Comparison of ENCODE assay signal across 21 cellular contexts in genomic region chr7:137507096-137507495, GRCh38.
DNase-seq lines count a peak whose midpoint lies in the region; ATAC-seq, FAIRE-seq and TF ChIP-seq lines count a peak whose summit lies in the region.
"Had no signal": no experiment of that assay in that cellular context is flagged by ENCODE, and none has a peak within 500 bp of the region (broad histone marks: within the 10 kb centered on the region; RNA-seq: fewer than 3 reads in every experiment).

No MANE protein-coding gene starts in this region.

- no peak overlapping the region; a peak in 1 of 4 replicates for H4K8ac ChIP-seq in IMR-90 (ENCODE audit: low read depth in 2 of 2, low read length in 2 of 2)

- 100% methylated on average over 1 of the region's 2 CpGs; no CpG with 5 or more reads in 1 of the 2 experiments for WGBS in IMR-90 (ENCODE audit: extremely low coverage in 2 of 2, insufficient read length in 1 of 2), 2 experiments

- no peak for TF ChIP-seq RAD21 in IMR-90 (IDR thresholded peaks at IDR 0.05; ENCODE audit: low read length)

- H3K36me3 Mint-ChIP-seq in activated CD4-positive, alpha-beta T cell treated with anti-CD3 and anti-CD28 coated beads, Interleukin-2, amount 10 ng/mL, durations not matched to agents 24 days and 14 days (ENCODE audit: low read depth): no peaks in the 10 kb centered on the region
- H3K36me3 Mint-ChIP-seq: CD4-positive, CD25-positive, alpha-beta regulatory T cell; CD8-positive, alpha-beta T cell had no signal

- no peak overlapping the region for H3K4me3 ChIP-seq in IMR-90 (ENCODE audit: insufficient read depth, low read depth, low read length)
- no peak overlapping the region for H3K4me3 ChIP-seq in fibroblast of the aortic adventitia (ENCODE audit: low read depth, low read length)
- H3K4me3 ChIP-seq: BLaER1, GM23338 had no signal

- 0 out of 3 replicates have a peak overlapping the region, but pooled peaks have one; percentile 73 for H2BK15ac ChIP-seq in IMR-90 (ENCODE audit: low read depth, low read length)

- POLR2A ChIA-PET in IMR-90 (lab: Charles Lee; ENCODE audit: unreplicated experiment): no interaction called here

- dilution Hi-C loops in IMR-90 (cut with HindIII; ENCODE audit: low sequenced_read_pairs, unreplicated experiment): no loop called here

- no peaks in the 10 kb centered on the region for H4K20me1 ChIP-seq in IMR-90 (ENCODE audit: insufficient read depth, low read length)
- H4K20me1 ChIP-seq: BLaER1 had no signal

- TF ChIP-seq POLR2A in IMR-90 (IDR thresholded peaks at IDR 0.05; ENCODE audit: low read depth, low read length) (no peak), GM12891 (IDR thresholded peaks at IDR 0.05; ENCODE audit: low read depth, low read length) (no peak)

- H3K79me1 ChIP-seq in IMR-90 (ENCODE audit: low read depth in 1 of 2, low read length in 2 of 2): peaks cover 0 to 11% of the 10 kb centered on the region in 2 experiments; a peak in 1 of 4 replicates

- H2AK5ac ChIP-seq in IMR-90 (ENCODE audit: low read depth, low read length): no peak overlapping the region

- no peaks in the 10 kb centered on the region for H3K4me1 Mint-ChIP-seq in activated CD4-positive, alpha-beta T cell treated with anti-CD3 and anti-CD28 coated beads, Interleukin-2, amount 10 ng/mL, durations not matched to agents 24 days and 14 days
- H3K4me1 Mint-ChIP-seq: B cell; CD4-positive, CD25-positive, alpha-beta regulatory T cell had no signal

- H3K14ac ChIP-seq in IMR-90 (replicated peaks; ENCODE audit: low read depth, low read length): no peak overlapping the region

- H3K9me3 ChIP-seq in IMR-90 (ENCODE audit: control insufficient read depth, insufficient read depth, low read length): no peaks in the 10 kb centered on the region
- H3K9me3 ChIP-seq: BLaER1, Caco-2 had no signal

- no peak overlapping the region for H3K23ac ChIP-seq in IMR-90 (ENCODE audit: low read depth, low read length)

- H3K9me3 Mint-ChIP-seq in activated CD4-positive, alpha-beta T cell treated with anti-CD3 and anti-CD28 coated beads, Interleukin-2, amount 10 ng/mL, durations not matched to agents 24 days and 14 days: no peaks in the 10 kb centered on the region
- H3K9me3 Mint-ChIP-seq: CD8-positive, alpha-beta T cell; GM23338; H9 had no signal

- H4K5ac ChIP-seq in IMR-90 (ENCODE audit: low read depth, low read length): peak overlapping the region; percentile 42; the same call in 1 of the 2 replicates

- H2BK120ac ChIP-seq in IMR-90 (ENCODE audit: low read depth, low read length): 0 out of 2 replicates have a peak overlapping the region, but pooled peaks have one; percentile 5

- no peak overlapping the region for H3K56ac ChIP-seq in IMR-90 (ENCODE audit: extremely low read depth, insufficient read depth, low read length)

- no peak overlapping the region for H2BK5ac ChIP-seq in IMR-90 (ENCODE audit: low read depth, low read length, poor library complexity, severe bottlenecking)

- H3K27me3 ChIP-seq in IMR-90 (ENCODE audit: control insufficient read depth, insufficient read depth, low read length): no peaks in the 10 kb centered on the region
- H3K27me3 ChIP-seq: BLaER1 had no signal

- no peak overlapping the region for H3K27ac ChIP-seq in IMR-90 (ENCODE audit: insufficient read depth, low read length)
- H3K27ac ChIP-seq: 22Rv1, BLaER1, C4-2B had no signal

- H3K4ac ChIP-seq in IMR-90 (ENCODE audit: low read depth, low read length): peak overlapping the region; percentile 36; the same call in 1 of the 2 replicates

- no peak overlapping the region for H2AFZ ChIP-seq in IMR-90 (replicated peaks; ENCODE audit: low read length, poor library complexity)
- H2AFZ ChIP-seq: GM23338 had no signal

- DNase-seq in IMR-90: no peak
- DNase-seq in fibroblast of the aortic adventitia (ENCODE audit: low read depth): peak; percentile 34
- no peak for DNase-seq in NCI-H1436 treated with DMSO at 0.1 percent for 48 hours (lab: John Stamatoyannopoulos, UW)
- DNase-seq in activated CD4-positive, alpha-beta T cell treated with anti-CD3 and anti-CD28 coated beads, Interleukin-2, amount 10 ng/mL, durations not matched to agents 24 days and 14 days: no peak
- DNase-seq in GM12891 (ENCODE audit: insufficient read length, low spot score): no peak
- DNase-seq: Caco-2; CD4-positive, CD25-positive, alpha-beta regulatory T cell; CD8-positive, alpha-beta T cell; DMS153; DND-41; H9 had no signal

- in situ Hi-C loops in IMR-90 (cut with MboI; ENCODE audit: low sequenced_read_pairs): no loop called here

- BruUV-seq in IMR-90 (replicated peaks; lab: Mats Ljungman, UMichigan): no TSS peak

- H3K9ac ChIP-seq in IMR-90 (ENCODE audit: low read depth, low read length): no peak overlapping the region
- H3K9ac ChIP-seq: BLaER1 had no signal

- TF ChIP-seq CTCF in IMR-90 (conservative IDR thresholded peaks at IDR 0.05; ENCODE audit: low read depth, low read length) (no peak), fibroblast of the aortic adventitia (IDR thresholded peaks at IDR 0.05; ENCODE audit: insufficient read depth, low read length) (no peak)

- ATAC-seq in IMR-90 (ENCODE audit: low read depth) (no peak), SK-N-SH treated with all-trans-retinoic acid at 6 μM for 48 hours (no peak)
- ATAC-seq: CD8-positive, alpha-beta T cell; GM23338; HCT116 had no signal

- no peaks in the 10 kb centered on the region for H3K27me3 Mint-ChIP-seq in activated CD4-positive, alpha-beta T cell treated with anti-CD3 and anti-CD28 coated beads, Interleukin-2, amount 10 ng/mL, durations not matched to agents 24 days and 14 days
- H3K27me3 Mint-ChIP-seq: B cell; CD4-positive, CD25-positive, alpha-beta regulatory T cell had no signal

- FAIRE-seq in GM12891 (lab: Jason Lieb, UNC): no peak
- FAIRE-seq: A204.1, G401.6, GM18507 had no signal

- no peak overlapping the region for H3K4me2 ChIP-seq in IMR-90 (ENCODE audit: low read depth, low read length)
- H3K4me2 ChIP-seq: BLaER1, GM23338 had no signal

- no peaks in the 10 kb centered on the region for H3K36me3 ChIP-seq in IMR-90 (ENCODE audit: control insufficient read depth, insufficient read depth, low read length)
- H3K36me3 ChIP-seq: BLaER1 had no signal

- H2BK20ac ChIP-seq in IMR-90 (ENCODE audit: low read depth, low read length): peak overlapping the region; percentile 75; the same call in 1 of the 2 replicates

- no peak overlapping the region for H3K18ac ChIP-seq in IMR-90 (ENCODE audit: low read depth, low read length)

- H3K9me1 ChIP-seq in IMR-90 (ENCODE audit: insufficient read depth, low read length): peaks cover 4% of the 10 kb centered on the region; the same call in 1 of the 2 replicates

- peak overlapping the region; percentile 19; the same call in 1 of the 2 replicates for H4K91ac ChIP-seq in IMR-90 (ENCODE audit: insufficient read depth, low read depth, low read length)

- H3K4me1 ChIP-seq in IMR-90 (ENCODE audit: control insufficient read depth, insufficient read depth, low read length): peaks cover 9% of the 10 kb centered on the region; the same call in 1 of the 2 replicates
- H3K4me1 ChIP-seq: BLaER1 had no signal

- CTCF ChIA-PET in IMR-90 (lab: Yijun Ruan, JAX): no interaction called here

- intact Hi-C loops in IMR-90 (cut with micrococcal nuclease): no loop called here
- intact Hi-C loops in activated CD4-positive, alpha-beta T cell treated with anti-CD3 and anti-CD28 coated beads, Interleukin-2, amount 10 ng/mL, durations not matched to agents 24 days and 14 days (cut with micrococcal nuclease): no loop called here

- H3K4me3 Mint-ChIP-seq in activated CD4-positive, alpha-beta T cell treated with anti-CD3 and anti-CD28 coated beads, Interleukin-2, amount 10 ng/mL, durations not matched to agents 24 days and 14 days: no peak overlapping the region
- H3K4me3 Mint-ChIP-seq: B cell; CD4-positive, CD25-positive, alpha-beta regulatory T cell; CD8-positive, alpha-beta T cell; GM23338; H9 had no signal

- no peak overlapping the region for H3K27ac Mint-ChIP-seq in activated CD4-positive, alpha-beta T cell treated with anti-CD3 and anti-CD28 coated beads, Interleukin-2, amount 10 ng/mL, durations not matched to agents 24 days and 14 days
- H3K27ac Mint-ChIP-seq: B cell; CD4-positive, CD25-positive, alpha-beta regulatory T cell; CD8-positive, alpha-beta T cell; GM23338; H9 had no signal

- H2AK9ac ChIP-seq in IMR-90 (replicated peaks; ENCODE audit: low read depth, low read length, poor library complexity): no peak overlapping the region

TF ChIP-seq in IMR-90, 13 proteins besides CTCF, POLR2A, EP300 and RAD21 (continues in another document):
- TF ChIP-seq CEBPB (IDR thresholded peaks at IDR 0.05; ENCODE audit: low read depth, low read length): no peak
- TF ChIP-seq CHD1 (IDR thresholded peaks at IDR 0.05; ENCODE audit: low read depth, low read length): no peak
- no peak for TF ChIP-seq SMC3 (IDR thresholded peaks at IDR 0.05; ENCODE audit: low read depth, low read length)
- TF ChIP-seq MAFK (IDR thresholded peaks at IDR 0.05; ENCODE audit: low read depth, low read length): no peak

TF ChIP-seq in SK-N-SH treated with all-trans-retinoic acid at 6 μM for 48 hours, 23 proteins besides CTCF, POLR2A, EP300 and RAD21 (continues in another document):
- no peak for TF ChIP-seq TOX (CRISPR knock-in tag; IDR thresholded peaks at IDR 0.05; ENCODE audit: borderline replicate concordance)

TF ChIP-seq in GM12891, 5 proteins besides CTCF, POLR2A, EP300 and RAD21:
- TF ChIP-seq POU2F2 (IDR thresholded peaks at IDR 0.05; ENCODE audit: low read depth, low read length) (no peak), TAF1 (IDR thresholded peaks at IDR 0.05; ENCODE audit: low read depth, low read length) (no peak), POLR2AphosphoS5 (IDR thresholded peaks at IDR 0.05; ENCODE audit: low read depth, low read length) (no peak), SPI1 (IDR thresholded peaks at IDR 0.05; ENCODE audit: low read depth, low read length) (no peak), PAX5 (IDR thresholded peaks at IDR 0.05; ENCODE audit: insufficient read depth, low read length, severe bottlenecking) (no peak)
TF ChIP-seq in GM12891: peak in this region for 0.
